ENCODE assay signal across 8 cellular contexts in genomic region chr17:5418858-5419355, GRCh38. TPM values are rescaled to one million over a fixed set of nuclear protein-coding genes. Genes with fewer than 3 reads are reported as not detected.
A peak's percentile ranks its signal among the peaks of the same experiment; 100 is the strongest.
DNase-seq lines count a peak whose midpoint lies in the region; ATAC-seq and TF ChIP-seq lines count a peak whose summit lies in the region.

No MANE protein-coding gene starts in this region.

- TF ChIP-seq CTCF in esophagus muscularis mucosa (IDR thresholded peaks at IDR 0.05), result no peak
- TF ChIP-seq CTCF in thoracic aorta (IDR thresholded peaks at IDR 0.05), result no peak

- peak overlapping the region; percentile 94 for H3K4me3 ChIP-seq in H7 (ENCODE audit: insufficient read depth, low read depth, low read length)
- peak overlapping the region; percentile 71 to 79 (median 78) for H3K4me3 ChIP-seq in esophagus muscularis mucosa
- H3K4me3 ChIP-seq in neuron (ENCODE audit: low read length), result peak overlapping the region; percentile 87
- H3K4me3 ChIP-seq in thoracic aorta, result peak overlapping the region; percentile 87

- POLR2A ChIA-PET in HEK293T (lab: Yijun Ruan, JAX), result interaction anchor here (0.7 to 1.3 kb wide), 13 partner anchors 10 to 67 kb away, joined by 3 to 11 read pairs (median 5); partner anchors contain the start of genes C1QBP, DERL2 and MIS12

- peak; percentile 23 for DNase-seq in GDM1 (lab: John Stamatoyannopoulos, UW)
- DNase-seq in H7, result peak; percentile 20
- peak; percentile 9 for DNase-seq in NCI-H2029 treated with DMSO at 0.1 percent for 48 hours (lab: John Stamatoyannopoulos, UW)
- DNase-seq in activated CD8-positive, alpha-beta memory T cell treated with anti-CD3 and anti-CD28 coated beads, Interleukin-2, amount 50 U/mL, for 1 hour (ENCODE audit: extremely low read depth), result peak; percentile 45
- DNase-seq in esophagus muscularis mucosa (ENCODE audit: extremely low spot score), result no peak
- DNase-seq in thoracic aorta (ENCODE audit: low spot score), result no peak
- no peak for DNase-seq in HEK293T (ENCODE audit: extremely low spot score)

- under 1% methylated on average over 23 of the region's 26 CpGs for WGBS in esophagus muscularis mucosa

- CTCF ChIA-PET in HEK293T (lab: Yijun Ruan, JAX), result interaction anchor here (0.9 to 1.0 kb wide), 2 partner anchors 12 to 20 kb away, joined by 3 to 7 read pairs; partner anchors contain the start of gene C1QBP

- no peak for TF ChIP-seq EP300 in esophagus muscularis mucosa (IDR thresholded peaks at IDR 0.05)

- peak; percentile 13 for ATAC-seq in thoracic aorta (ENCODE audit: insufficient number of reproducible peaks, low FRiP score, low read depth)

- H3K36me3 ChIP-seq in H7 (replicated peaks; ENCODE audit: control insufficient read depth, insufficient read depth, low read length) (peaks cover 20% of the 10 kb centered on the region), esophagus muscularis mucosa (peaks cover 21 to 63% (median 53%) of the 10 kb centered on the region in 4 donors), neuron (ENCODE audit: insufficient read depth, low read length) (peaks cover 48% of the 10 kb centered on the region), thoracic aorta (peaks cover 4% of the 10 kb centered on the region)

- no peak overlapping the region for H2AFZ ChIP-seq in neuron (ENCODE audit: low read depth, low read length)

- TF ChIP-seq POLR2A in esophagus muscularis mucosa (IDR thresholded peaks at IDR 0.05; ENCODE audit: low read depth), result no peak

- H3K27ac ChIP-seq in esophagus muscularis mucosa (replicated peaks in 1 of 4), result peak overlapping the region; percentile 81 to 91 (median 86)
- peak overlapping the region; percentile 72 to 85 for H3K27ac ChIP-seq in thoracic aorta

- H3K27me3 ChIP-seq in H7 (ENCODE audit: control insufficient read depth, insufficient read depth, low read length) (no peaks in the 10 kb centered on the region), esophagus muscularis mucosa (no peaks in the 10 kb centered on the region), neuron (ENCODE audit: insufficient read depth, low read length) (no peaks in the 10 kb centered on the region), thoracic aorta (replicated peaks; ENCODE audit: insufficient read depth) (no peaks in the 10 kb centered on the region)

- H3K4me1 ChIP-seq in esophagus muscularis mucosa (peaks cover 23 to 52% (median 40%) of the 10 kb centered on the region in 4 donors), neuron (ENCODE audit: insufficient read depth, low read length) (peaks cover 23% of the 10 kb centered on the region), thoracic aorta (ENCODE audit: control insufficient read depth in 1 of 2, low read depth in 2 of 2) (peaks cover 16 to 42% of the 10 kb centered on the region in 2 donors)

- intact Hi-C loops in esophagus muscularis mucosa (cut with DNase I), result no loop called here

- H3K9me3 ChIP-seq in esophagus muscularis mucosa (no peaks in the 10 kb centered on the region), neuron (ENCODE audit: low read length) (no peaks in the 10 kb centered on the region), thoracic aorta (no peaks in the 10 kb centered on the region)

TF ChIP-seq in HEK293T, 16 proteins besides CTCF, POLR2A, EP300 and RAD21:
- TF ChIP-seq SUZ12 (IDR thresholded peaks at IDR 0.05), result no peak
- no peak for TF ChIP-seq FOXM1 (IDR thresholded peaks at IDR 0.05; ENCODE audit: borderline replicate concordance)
- no peak for TF ChIP-seq FOXA1 (IDR thresholded peaks at IDR 0.05)
- TF ChIP-seq NFRKB (IDR thresholded peaks at IDR 0.05), result no peak
- no peak for TF ChIP-seq L3MBTL2 (conservative IDR thresholded peaks at IDR 0.05)
- no peak for TF ChIP-seq HDGF (IDR thresholded peaks at IDR 0.05; ENCODE audit: borderline replicate concordance)
- TF ChIP-seq BHLHE40 (IDR thresholded peaks at IDR 0.05; ENCODE audit: borderline replicate concordance), result no peak
- TF ChIP-seq PKNOX1 (IDR thresholded peaks at IDR 0.05), result no peak
- no peak for TF ChIP-seq ARNT (IDR thresholded peaks at IDR 0.05)
- TF ChIP-seq FOXK2 (IDR thresholded peaks at IDR 0.05), result no peak
- TF ChIP-seq LEF1 (IDR thresholded peaks at IDR 0.05; ENCODE audit: borderline replicate concordance), result no peak
- TF ChIP-seq ELF4 (IDR thresholded peaks at IDR 0.05), result no peak
- no peak for TF ChIP-seq ZNF384 (IDR thresholded peaks at IDR 0.05)
- TF ChIP-seq SP1 (IDR thresholded peaks at IDR 0.05), result no peak
- TF ChIP-seq TARDBP (IDR thresholded peaks at IDR 0.05), result no peak
- TF ChIP-seq CTBP1 (IDR thresholded peaks at IDR 0.05; ENCODE audit: borderline replicate concordance), result no peak

RNA-seq across cellular contexts. Expression of gene NUP88, which starts 0.6 kb away (rescaled TPM):
- 110 and 139 TPM in 2 replicates for total RNA-seq in H7 (2014; rRNA removed; shearing (Covaris generic))
- total RNA-seq in esophagus muscularis mucosa, result 10 to 100 TPM; 50.7 to 67.6 (median 61.2) TPM
- 10 to 100 TPM; 74.1 to 95.0 TPM for total RNA-seq in thoracic aorta

RNA-seq across cellular contexts. Expression of gene RPAIN, which starts 1.1 kb away (rescaled TPM):
- 52.1 and 61.2 TPM in 2 replicates for total RNA-seq in H7 (2014; rRNA removed; shearing (Covaris generic))
- total RNA-seq in esophagus muscularis mucosa, result 10 to 100 TPM; 25.7 to 37.0 (median 32.0) TPM
- 10 to 100 TPM; 33.1 to 44.5 TPM for total RNA-seq in thoracic aorta

RNA-seq across cellular contexts. Expression of gene C1QBP, which starts 20.0 kb away (rescaled TPM):
- 445 and 450 TPM in 2 replicates for total RNA-seq in H7 (2014; rRNA removed; shearing (Covaris generic))
- total RNA-seq in esophagus muscularis mucosa, result 100 to 1,000 TPM in 1 of 4 donors, 10 to 100 TPM in 3; 92.9 to 124 (median 95.5) TPM
- 10 to 100 TPM; 37.0 to 71.7 TPM for total RNA-seq in thoracic aorta

RNA-seq across cellular contexts. Expression of gene DHX33, which starts 49.9 kb away (rescaled TPM):
- total RNA-seq in H7 (2014; rRNA removed; shearing (Covaris generic)), result 21.0 and 31.9 TPM in 2 replicates
- total RNA-seq in esophagus muscularis mucosa, result 10 to 100 TPM in 1 of 4 donors, 1 to 10 TPM in 3; 9.1 to 10.9 (median 9.7) TPM
- total RNA-seq in thoracic aorta, result 10 to 100 TPM; 13.3 to 19.8 TPM

Comparison
In these comparisons a context has a peak if more than half of its experiments do, and no peak if none do; other contexts are left out.
1. DNase-seq: peak in GDM1 (single experiment), H7 (single experiment), NCI-H2029 treated with DMSO at 0.1 percent for 48 hours (single experiment) and activated CD8-positive, alpha-beta memory T cell treated with anti-CD3 and anti-CD28 coated beads, Interleukin-2, amount 50 U/mL, for 1 hour (single experiment); none in esophagus muscularis mucosa (single experiment), thoracic aorta (single experiment) and HEK293T (single experiment).
2. Peak in every context shown above with its lines, with median percentiles within 50 percentile points of each other: H3K4me3 ChIP-seq.